Comparison of ENCODE assay signal across 8 cellular contexts in genomic region chr2:108612153-108612513, GRCh38.
DNase-seq lines count a peak whose midpoint lies in the region; ATAC-seq, FAIRE-seq and TF ChIP-seq lines count a peak whose summit lies in the region.

No MANE protein-coding gene starts in this region.

- no peak for TF ChIP-seq CTCF in GM12865 (IDR thresholded peaks at IDR 0.05; ENCODE audit: insufficient read depth, low read depth, low read length, missing control alignments)
- no peak for TF ChIP-seq CTCF in bronchial epithelial cell (IDR thresholded peaks at IDR 0.05; ENCODE audit: insufficient read depth, low read length, severe bottlenecking)

- H3K4me3 ChIP-seq in GM12865 (ENCODE audit: low read depth, low read length) (peak overlapping the region; percentile 30; the same call in 1 of the 2 replicates), bronchial epithelial cell (ENCODE audit: low read depth, low read length) (no peak overlapping the region)

- no peaks in the 10 kb centered on the region for H3K27me3 ChIP-seq in bronchial epithelial cell (ENCODE audit: control insufficient read depth, insufficient read depth, low read length)

- ATAC-seq in GM21381 (IDR thresholded peaks at IDR 0.05; ENCODE audit: unreplicated experiment) (peak; percentile 75), HG03571 (IDR thresholded peaks at IDR 0.05; ENCODE audit: unreplicated experiment) (peak; percentile 84)
- peak; percentile 72 for ATAC-seq in stimulated activated naive CD8-positive, alpha-beta T cell treated with anti-CD3 and anti-CD28 coated beads, Interleukin-15, Interleukin-2, amounts not matched to agents 100 U/mL and 50 U/mL, for 24 hours

- peak; percentile 97 for DNase-seq in GM12865 (ENCODE audit: low read depth)
- DNase-seq in bronchial epithelial cell (ENCODE audit: low read depth) = peak; percentile 97
- peak; percentile 36 for DNase-seq in stimulated activated naive CD8-positive, alpha-beta T cell treated with anti-CD3 and anti-CD28 coated beads, Interleukin-15, Interleukin-2, amounts not matched to agents 100 U/mL and 50 U/mL, for 24 hours
- no peak for DNase-seq in posterior vena cava (ENCODE audit: low spot score)
- no peak for DNase-seq in cerebellar cortex (ENCODE audit: low spot score)
- DNase-seq in pons (ENCODE audit: low spot score) = no peak

- no peaks in the 10 kb centered on the region for H3K36me3 ChIP-seq in bronchial epithelial cell (ENCODE audit: control insufficient read depth, insufficient read depth, low read length)

- intact Hi-C loops in posterior vena cava (cut with DNase I) = no loop called here

- peak; percentile 84 for FAIRE-seq in bronchial epithelial cell (lab: Jason Lieb, UNC)

Comparison
In these comparisons a context has a peak if more than half of its experiments do, and no peak if none do; other contexts are left out.
1. DNase-seq: peak in GM12865 (single experiment), bronchial epithelial cell (single experiment) and stimulated activated naive CD8-positive, alpha-beta T cell treated with anti-CD3 and anti-CD28 coated beads, Interleukin-15, Interleukin-2, amounts not matched to agents 100 U/mL and 50 U/mL, for 24 hours (single experiment); none in posterior vena cava (single experiment), cerebellar cortex (single experiment) and pons (single experiment).
2. Peak in every context shown above with its lines, with median percentiles within 50 percentile points of each other: ATAC-seq.